11 cellular contexts compared by ENCODE assay signal in genomic region chr14:52840916-52841315, GRCh38. TPM values are rescaled to one million over a fixed set of nuclear protein-coding genes. Genes with fewer than 3 reads are reported as not detected.
DNase-seq lines count a peak whose midpoint lies in the region; ATAC-seq, FAIRE-seq and TF ChIP-seq lines count a peak whose summit lies in the region.
"Had no signal": no experiment of that assay in that cellular context is flagged by ENCODE, and none has a peak within 500 bp of the region (broad histone marks: within the 10 kb centered on the region; RNA-seq: fewer than 3 reads in every experiment).

No MANE protein-coding gene starts in this region.

- 4% methylated on average over 2 of the region's 2 CpGs for WGBS in GM12878 (ENCODE audit: insufficient coverage, insufficient replicate concordance, low lambda C conversion rate, missing lambda C conversion rate)

- H3K4me2 ChIP-seq in GM12878 (ENCODE audit: control insufficient read depth, insufficient read depth): no peak overlapping the region
- H3K4me2 ChIP-seq in MM.1S (ENCODE audit: low read depth, low read length): no peak overlapping the region

- peaks cover 11% of the 10 kb centered on the region for H3K4me1 Mint-ChIP-seq in MCF 10A (ENCODE audit: insufficient read depth, unreplicated experiment)

- no peaks in the 10 kb centered on the region for H3K36me3 Mint-ChIP-seq in MCF 10A (ENCODE audit: insufficient read depth, unreplicated experiment)

- TF ChIP-seq CTCF in MCF 10A (IDR thresholded peaks at IDR 0.05; ENCODE audit: unreplicated experiment) (no peak), breast epithelium (IDR thresholded peaks at IDR 0.05) (no peak), GM12878 (IDR thresholded peaks at IDR 0.05 in 2 of 3, conservative IDR thresholded peaks at IDR 0.05 in 1 of 3; ENCODE audit: control insufficient read depth in 2 of 3, extremely low read depth in 1 of 3, insufficient read depth in 1 of 3, low read depth in 3 of 3, low read length in 3 of 3) (no peak), MM.1S (IDR thresholded peaks at IDR 0.05; ENCODE audit: low read length) (no peak)

- H3K4me3 ChIP-seq in breast epithelium (no peak overlapping the region), GM12878 (no peak overlapping the region), MM.1S (ENCODE audit: low read length) (no peak overlapping the region)
- H3K4me3 ChIP-seq: ovary had no signal

- H3K79me2 ChIP-seq in GM12878 (ENCODE audit: control insufficient read depth, insufficient read depth, low read length) (no peaks in the 10 kb centered on the region), MM.1S (ENCODE audit: low read length) (no peaks in the 10 kb centered on the region)

- FAIRE-seq in GM12878 (lab: Jason Lieb, UNC): no peak

- no peaks in the 10 kb centered on the region for H3K4me1 ChIP-seq in breast epithelium
- H3K4me1 ChIP-seq in GM12878 (ENCODE audit: control insufficient read depth, insufficient read depth, low read length): no peaks in the 10 kb centered on the region
- no peaks in the 10 kb centered on the region for H3K4me1 ChIP-seq in MM.1S (ENCODE audit: low read length)

- H3K36me3 ChIP-seq in breast epithelium (no peaks in the 10 kb centered on the region), GM12878 (ENCODE audit: control insufficient read depth in 2 of 2, insufficient read depth in 2 of 2, low read length in 1 of 2) (no peaks in the 10 kb centered on the region), MM.1S (replicated peaks; ENCODE audit: insufficient read depth, low read length) (no peaks in the 10 kb centered on the region)
- H3K36me3 ChIP-seq: ovary had no signal

- CTCF ChIA-PET in MCF 10A (lab: Yijun Ruan, JAX) (interaction anchor here (0.8 to 2.2 kb wide), 6 partner anchors 10 to 120 kb away, joined by 3 to 5 read pairs (median 3); no protein-coding TSS in a partner anchor), GM12878 (lab: Yijun Ruan, JAX) (interaction anchor here (0.9 to 2.0 kb wide), 5 partner anchors 12 to 120 kb away, joined by 3 to 5 read pairs (median 5); no protein-coding TSS in a partner anchor)

- peak; percentile 64 for ATAC-seq in GM12878
- ATAC-seq in left lobe of liver: peak; percentile 54
- ATAC-seq in GM18907 (IDR thresholded peaks at IDR 0.05; ENCODE audit: unreplicated experiment): no peak

- H3K9me3 ChIP-seq in breast epithelium (no peaks in the 10 kb centered on the region), GM12878 (replicated peaks; ENCODE audit: control insufficient read depth, insufficient read depth, low read length) (no peaks in the 10 kb centered on the region), MM.1S (replicated peaks; ENCODE audit: insufficient read depth, low read length) (no peaks in the 10 kb centered on the region)
- H3K9me3 ChIP-seq: ovary had no signal

- H3K27ac ChIP-seq in breast epithelium: no peak overlapping the region
- no peak overlapping the region for H3K27ac ChIP-seq in GM12878 (ENCODE audit: control insufficient read depth, insufficient read depth)
- H3K27ac ChIP-seq in MM.1S (ENCODE audit: low read length): no peak overlapping the region
- H3K27ac ChIP-seq: ovary had no signal

- H4K20me1 ChIP-seq in GM12878 (ENCODE audit: control insufficient read depth, insufficient read depth) (no peaks in the 10 kb centered on the region), MM.1S (ENCODE audit: insufficient read depth, low read length) (no peaks in the 10 kb centered on the region)

- H3K9me3 Mint-ChIP-seq in MCF 10A (ENCODE audit: unreplicated experiment): no peaks in the 10 kb centered on the region

- no peak for TF ChIP-seq POLR2A in breast epithelium (IDR thresholded peaks at IDR 0.05)
- no peak for TF ChIP-seq POLR2A in GM12878 (IDR thresholded peaks at IDR 0.05; ENCODE audit: low read depth, low read length)

- H3K27me3 ChIP-seq in breast epithelium (no peaks in the 10 kb centered on the region), GM12878 (replicated peaks in 1 of 2; ENCODE audit: control insufficient read depth in 2 of 2, insufficient read depth in 2 of 2, low read length in 1 of 2) (no peaks in the 10 kb centered on the region), MM.1S (replicated peaks; ENCODE audit: insufficient read depth, low read length) (no peaks in the 10 kb centered on the region)
- H3K27me3 ChIP-seq: ovary had no signal

- H3K9me2 ChIP-seq in MM.1S (replicated peaks; ENCODE audit: insufficient read depth, low read length): no peaks in the 10 kb centered on the region

- peak overlapping the region; percentile 16 for H3K27ac Mint-ChIP-seq in MCF 10A (ENCODE audit: low read depth, unreplicated experiment)

- no peaks in the 10 kb centered on the region for H3F3A ChIP-seq in MM.1S (ENCODE audit: insufficient read depth, low read length)

- intact Hi-C loops in MCF 10A (cut with micrococcal nuclease): no loop called here
- intact Hi-C loops in breast epithelium (cut with DNase I; ENCODE audit: low total_unique reads): no loop called here
- intact Hi-C loops in GM12878 (cut with micrococcal nuclease; ENCODE audit: unreplicated experiment): no loop called here

- SMC1A ChIA-PET in GM12878 (lab: Charles Lee; ENCODE audit: uncharacterized antibody, unreplicated experiment): interaction anchor here (1.4 to 3.3 kb wide), 3 partner anchors 9 to 120 kb away, joined by 3 to 17 read pairs (median 5); no protein-coding TSS in a partner anchor

- no peak for TF ChIP-seq RAD21 in GM12878 (IDR thresholded peaks at IDR 0.05; ENCODE audit: insufficient read depth, low read depth, low read length)

- POLR2A ChIA-PET in MCF 10A (lab: Yijun Ruan, JAX) (interaction anchor here (1.1 to 1.2 kb wide), 2 partner anchors 33 to 108 kb away, joined by 3 to 4 read pairs; no protein-coding TSS in a partner anchor), GM12878 (lab: Charles Lee) (no interaction called here)

- no peak for TF ChIP-seq EP300 in GM12878 (IDR thresholded peaks at IDR 0.05; ENCODE audit: borderline replicate concordance in 1 of 2, control insufficient read depth in 1 of 2, low read depth in 2 of 2, low read length in 2 of 2)

- no peaks in the 10 kb centered on the region for H3K27me3 Mint-ChIP-seq in MCF 10A (ENCODE audit: insufficient read depth, unreplicated experiment)

- BruUV-seq in MCF 10A (replicated peaks; lab: Mats Ljungman, UMichigan) (no TSS peak), GM12878 (replicated peaks; lab: Mats Ljungman, UMichigan) (no TSS peak)

- DNase-seq in MCF 10A (ENCODE audit: unreplicated experiment): peak; percentile 58
- no peak for DNase-seq in breast epithelium (ENCODE audit: low spot score in 2 of 2)
- no peak for DNase-seq in GM12878 (ENCODE audit: low read depth, low spot score)
- DNase-seq in left lobe of liver (ENCODE audit: low spot score): no peak
- no peak for DNase-seq in MM.1S
- DNase-seq in SKM-1 (lab: John Stamatoyannopoulos, UW; ENCODE audit: unreplicated experiment): no peak
- DNase-seq in NCI-H1694 treated with DMSO at 0.1 percent for 48 hours (lab: John Stamatoyannopoulos, UW): no peak
- DNase-seq: NCI-H1092, ovary, T-helper 1 cell had no signal

- in situ Hi-C loops in GM12878 (cut with MboI): no loop called here

- no peak overlapping the region for H3K4me3 Mint-ChIP-seq in MCF 10A (ENCODE audit: unreplicated experiment)

- H2AFZ ChIP-seq in GM12878 (ENCODE audit: control insufficient read depth, low read depth, low read length): no peak overlapping the region
- H2AFZ ChIP-seq in MM.1S (ENCODE audit: low read length): no peak overlapping the region

- no peak overlapping the region for H3K9ac ChIP-seq in GM12878 (ENCODE audit: control insufficient read depth, insufficient read depth, low read length)
- no peak overlapping the region for H3K9ac ChIP-seq in MM.1S (ENCODE audit: low read length)

- RAD21 ChIA-PET in GM12878 (lab: Charles Lee; ENCODE audit: unreplicated experiment): interaction anchor here (1.0 to 1.5 kb wide), 2 partner anchors 16 to 113 kb away, joined by 4 read pairs; no protein-coding TSS in a partner anchor

TF ChIP-seq in GM12878, 131 proteins besides CTCF, POLR2A, EP300 and RAD21:
- TF ChIP-seq KLF5 (IDR thresholded peaks at IDR 0.05; ENCODE audit: partially characterized antibody) (no peak), SMAD1 (IDR thresholded peaks at IDR 0.05; ENCODE audit: low read depth, partially characterized antibody) (no peak), ZNF24 (IDR thresholded peaks at IDR 0.05) (no peak), BACH1 (IDR thresholded peaks at IDR 0.05; ENCODE audit: borderline replicate concordance) (no peak), ZNF207 (IDR thresholded peaks at IDR 0.05; ENCODE audit: borderline replicate concordance) (no peak), SMAD5 (IDR thresholded peaks at IDR 0.05; ENCODE audit: low read depth) (no peak), HDAC6 (IDR thresholded peaks at IDR 0.05; ENCODE audit: unreplicated experiment) (no peak), WRNIP1 (IDR thresholded peaks at IDR 0.05; ENCODE audit: borderline replicate concordance, low read depth, low read length) (no peak)

RNA-seq across cellular contexts. Expression of gene GNPNAT1, which starts 49.5 kb away (rescaled TPM):
- total RNA-seq in MCF 10A (2022) (39.2 and 58.8 TPM in 2 replicates), breast epithelium (10 to 100 TPM; 13.1 to 21.2 (median 18.7) TPM), GM12878 (2014; rRNA removed) (20.2 and 20.3 TPM in 2 replicates), GM12878 (2014; rRNA removed; fragmentation: Illumina TruSeq; extraction: Trizol) (27.8 and 28.3 TPM in 2 replicates), GM12878 (2021) (24.9 and 28.2 TPM in 2 replicates), left lobe of liver (36.7 TPM)
- 6.5 and 6.7 TPM in 2 replicates for total RNA-seq in GM12878 (2013; cell fraction: nucleolus; rRNA removed)
- polyA plus RNA-seq in GM12878 (2011; ENCODE audit: low read depth): 6.5 TPM
- polyA plus RNA-seq in GM12878 (2011; rRNA removed) (18.9 and 27.1 TPM in 2 replicates), GM12878 (2014; fragmentation: Illumina TruSeq; extraction: Trizol) (30.7 and 35.4 TPM in 2 replicates), GM12878 (2014; fragmentation: Nextera tagmentation; extraction: Ambion mirVana) (10 to 100 TPM; 23.4 to 29.1 TPM), GM12878 (2014; rRNA removed) (19.8 and 20.2 TPM in 2 replicates), GM12878 (2016; fragmentation: Nextera tagmentation; extraction: Ambion mirVana) (10 to 100 TPM; 50.4 to 52.6 TPM)
- polyA plus RNA-seq in GM12878 (2011; cell fraction: cytosol; rRNA removed): 10.9 and 12.5 TPM in 2 replicates
- polyA plus RNA-seq in GM12878 (2011; cell fraction: nucleus; rRNA removed): 2.8 and 15.7 TPM in 2 replicates
- polyA plus RNA-seq in GM12878 (2012): 10.7 and 11.8 TPM in 2 replicates
- polyA minus RNA-seq in GM12878 (2011; rRNA and poly(A)+ RNA removed): 7.5 and 8.0 TPM in 2 replicates
- polyA minus RNA-seq in GM12878 (2011; cell fraction: cytosol; rRNA and poly(A)+ RNA removed): 6.4 and 7.9 TPM in 2 replicates
- 4.7 and 4.9 TPM in 2 replicates for polyA minus RNA-seq in GM12878 (2011; cell fraction: nucleus; rRNA and poly(A)+ RNA removed)
